Comparison of ENCODE assay signal across 17 cellular contexts in the genomic region with DNA sequence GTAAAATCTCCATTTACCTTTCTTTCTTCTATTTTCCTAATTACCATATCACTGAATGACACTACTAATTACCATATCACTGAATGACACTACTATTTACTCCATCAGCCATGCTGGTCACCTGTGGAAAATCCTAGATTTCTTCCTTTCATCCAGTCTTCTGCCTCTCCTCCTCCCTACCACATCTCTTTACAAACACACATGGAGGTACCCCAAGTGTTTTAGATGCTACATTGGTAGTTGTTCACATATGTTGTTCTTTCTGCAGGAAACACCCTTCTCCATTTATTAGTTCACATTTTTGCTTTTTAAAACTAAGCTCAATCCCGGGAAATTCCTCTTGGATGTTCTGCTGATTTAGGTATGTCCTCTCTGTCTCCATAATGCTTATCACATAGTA.
DNase-seq lines count a peak whose midpoint lies in the region; ATAC-seq and TF ChIP-seq lines count a peak whose summit lies in the region.
"Had no signal": no experiment of that assay in that cellular context is flagged by ENCODE, and none has a peak within 500 bp of the region (broad histone marks: within the 10 kb centered on the region; RNA-seq: fewer than 3 reads in every experiment).

No MANE protein-coding gene starts in this region.

- no peaks in the 10 kb centered on the region for H3K9me3 ChIP-seq in CD4-positive, CD25-positive, alpha-beta regulatory T cell (ENCODE audit: control insufficient read depth in 2 of 2, low read length in 2 of 2)
- H3K9me3 ChIP-seq in T-helper 17 cell (ENCODE audit: control insufficient read depth, low read length, poor library complexity, severe bottlenecking): no peaks in the 10 kb centered on the region
- H3K9me3 ChIP-seq: A549; BLaER1 treated with 17β-estradiol and CSF1 and Interleukin-3, amounts not matched to agents 10 nM and 100 nM; MG63 had no signal

- peaks cover 56 to 89% (median 73%) of the 10 kb centered on the region in 4 donors for H3K4me1 Mint-ChIP-seq in CD4-positive, CD25-positive, alpha-beta regulatory T cell
- H3K4me1 Mint-ChIP-seq in T-helper 17 cell (peaks cover 11% of the 10 kb centered on the region), natural killer cell (peaks cover 44 to 52% of the 10 kb centered on the region in 2 donors)

- no peaks in the 10 kb centered on the region for H3K27me3 Mint-ChIP-seq in CD4-positive, CD25-positive, alpha-beta regulatory T cell
- H3K27me3 Mint-ChIP-seq in T-helper 17 cell: no peaks in the 10 kb centered on the region
- no peaks in the 10 kb centered on the region for H3K27me3 Mint-ChIP-seq in natural killer cell (ENCODE audit: low read depth in 2 of 2)

- H3K27me3 ChIP-seq in CD4-positive, CD25-positive, alpha-beta regulatory T cell (ENCODE audit: control insufficient read depth, insufficient read depth, low read length): no peaks in the 10 kb centered on the region
- H3K27me3 ChIP-seq: BLaER1 treated with 17β-estradiol and CSF1 and Interleukin-3, amounts not matched to agents 10 nM and 100 nM; MG63 had no signal

- peaks cover 27% of the 10 kb centered on the region for H3K36me3 ChIP-seq in CD4-positive, CD25-positive, alpha-beta regulatory T cell (ENCODE audit: control insufficient read depth, insufficient read depth, low read length)

- no peak for ATAC-seq in CD4-positive, CD25-positive, alpha-beta regulatory T cell (ENCODE audit: low read depth in 2 of 2)
- ATAC-seq in T-helper 17 cell (no peak), natural killer cell (no peak), GM21381 (IDR thresholded peaks at IDR 0.05; ENCODE audit: unreplicated experiment) (no peak)
- ATAC-seq: A549 had no signal

- peak overlapping the region; percentile 49 to 72 (median 68) for H3K4me3 Mint-ChIP-seq in CD4-positive, CD25-positive, alpha-beta regulatory T cell
- H3K4me3 Mint-ChIP-seq in T-helper 17 cell: no peak overlapping the region
- no peak overlapping the region for H3K4me3 Mint-ChIP-seq in natural killer cell

- no peak for DNase-seq in CD4-positive, CD25-positive, alpha-beta regulatory T cell
- no peak for DNase-seq in T-helper 17 cell
- no peak for DNase-seq in natural killer cell
- no peak for DNase-seq in NCI-H1436 treated with DMSO at 0.1 percent for 48 hours (lab: John Stamatoyannopoulos, UW)
- DNase-seq in NCI-H2171 treated with DMSO at 0.1 percent for 48 hours (lab: John Stamatoyannopoulos, UW): no peak
- DNase-seq: COR-L47, Karpas-422, MG63, NCI-H1092 treated with DMSO at 0.1 percent for 48 hours, NCI-H1694 treated with DMSO at 0.1 percent for 48 hours, NCI-H526 treated with DMSO at 0.1 percent for 48 hours, Right ventricle myocardium superior had no signal

- peaks cover 0 to 2% (median 0%) of the 10 kb centered on the region in 7 donors for H3K9me3 Mint-ChIP-seq in CD4-positive, CD25-positive, alpha-beta regulatory T cell
- no peaks in the 10 kb centered on the region for H3K9me3 Mint-ChIP-seq in natural killer cell

- peaks cover 86% of the 10 kb centered on the region for H3K4me1 ChIP-seq in CD4-positive, CD25-positive, alpha-beta regulatory T cell (ENCODE audit: control insufficient read depth, insufficient read depth, low read length, poor library complexity, severe bottlenecking)
- H3K4me1 ChIP-seq: A549; BLaER1 treated with 17β-estradiol and CSF1 and Interleukin-3, amounts not matched to agents 10 nM and 100 nM had no signal

- peaks cover 51% of the 10 kb centered on the region for H3K36me3 Mint-ChIP-seq in CD4-positive, CD25-positive, alpha-beta regulatory T cell
- H3K36me3 Mint-ChIP-seq in T-helper 17 cell (ENCODE audit: low read depth): no peaks in the 10 kb centered on the region
- peaks cover 7% of the 10 kb centered on the region for H3K36me3 Mint-ChIP-seq in natural killer cell

- H3K27ac ChIP-seq in CD4-positive, CD25-positive, alpha-beta regulatory T cell (ENCODE audit: insufficient read depth, low read length, poor library complexity, severe bottlenecking): peak overlapping the region; percentile 94
- H3K27ac ChIP-seq: A549; BLaER1 treated with 17β-estradiol and CSF1 and Interleukin-3, amounts not matched to agents 10 nM and 100 nM; SK-N-MC had no signal

- H3K4me3 ChIP-seq in CD4-positive, CD25-positive, alpha-beta regulatory T cell (ENCODE audit: low read depth, low read length): peak overlapping the region; percentile 79
- peak overlapping the region; percentile 100; the same call in 1 of the 2 replicates for H3K4me3 ChIP-seq in GM08714 (ENCODE audit: low read length)
- H3K4me3 ChIP-seq: A549; BLaER1 treated with 17β-estradiol and CSF1 and Interleukin-3, amounts not matched to agents 10 nM and 100 nM; MG63; SK-N-MC had no signal

- intact Hi-C loops in natural killer cell (cut with micrococcal nuclease): loop anchor here (5.0 kb wide), 1 partner anchor 130 kb away; no protein-coding TSS in a partner anchor

- H3K27ac Mint-ChIP-seq in CD4-positive, CD25-positive, alpha-beta regulatory T cell: peak overlapping the region; percentile 72 to 94 (median 84)
- peak overlapping the region; percentile 41 for H3K27ac Mint-ChIP-seq in T-helper 17 cell
- H3K27ac Mint-ChIP-seq in natural killer cell: peak overlapping the region; percentile 22 to 84

- no peak for TF ChIP-seq CTCF in natural killer cell (IDR thresholded peaks at IDR 0.05)

Comparison
In these comparisons a context has a peak if more than half of its experiments do, and no peak if none do; other contexts are left out.
1. H3K4me3 Mint-ChIP-seq: peak in CD4-positive, CD25-positive, alpha-beta regulatory T cell (4 of 4); none in T-helper 17 cell (single experiment) and natural killer cell (single experiment).
2. Peak in every context shown above with its lines, with median percentiles within 50 percentile points of each other: H3K27ac Mint-ChIP-seq.